14 cellular contexts compared by ENCODE assay signal in genomic region chr2:174338155-174338495, GRCh38. TPM values are rescaled to one million over a fixed set of nuclear protein-coding genes. Genes with fewer than 3 reads are reported as not detected.
DNase-seq lines count a peak whose midpoint lies in the region; ATAC-seq, FAIRE-seq and TF ChIP-seq lines count a peak whose summit lies in the region.
"Had no signal": no experiment of that assay in that cellular context is flagged by ENCODE, and none has a peak within 500 bp of the region (broad histone marks: within the 10 kb centered on the region; RNA-seq: fewer than 3 reads in every experiment).

No MANE protein-coding gene starts in this region.

- intact Hi-C loops in activated CD4-positive, alpha-beta T cell treated with anti-CD3 and anti-CD28 coated beads, Interleukin-2, amount 10 ng/mL, durations not matched to agents 24 days and 14 days (cut with micrococcal nuclease): loop anchor here (10.0 kb wide), 2 partner anchors 453 to 1797 kb away; no protein-coding TSS in a partner anchor
- intact Hi-C loops in K562 (cut with micrococcal nuclease): loop anchor here (5.0 to 10.0 kb wide), 3 partner anchors 91 to 456 kb away; partner anchors contain the start of genes OLA1 and SP3
- intact Hi-C loops in mucosa of descending colon (cut with DNase I, micrococcal nuclease): loop anchor here in 1 of 2 donors (10.0 kb wide), 1 partner anchor 933 kb away; no protein-coding TSS in a partner anchor

- no peaks in the 10 kb centered on the region for H3K9me1 ChIP-seq in K562 (ENCODE audit: control insufficient read depth, insufficient read depth, low read length)

- H4K20me1 ChIP-seq in K562 (replicated peaks; ENCODE audit: control insufficient read depth, insufficient read depth, low read length): peaks cover 8% of the 10 kb centered on the region; the same call in 1 of the 2 replicates

- no peak overlapping the region for H3K27ac Mint-ChIP-seq in activated CD4-positive, alpha-beta T cell treated with anti-CD3 and anti-CD28 coated beads, Interleukin-2, amount 10 ng/mL, durations not matched to agents 24 days and 14 days
- H3K27ac Mint-ChIP-seq in neural crest cell (ENCODE audit: unreplicated experiment): no peak overlapping the region

- H3K4me3 Mint-ChIP-seq in activated CD4-positive, alpha-beta T cell treated with anti-CD3 and anti-CD28 coated beads, Interleukin-2, amount 10 ng/mL, durations not matched to agents 24 days and 14 days: peak overlapping the region; percentile 82
- H3K4me3 Mint-ChIP-seq in neural crest cell: peak overlapping the region; percentile 89

- no peaks in the 10 kb centered on the region for H3K9me3 Mint-ChIP-seq in activated CD4-positive, alpha-beta T cell treated with anti-CD3 and anti-CD28 coated beads, Interleukin-2, amount 10 ng/mL, durations not matched to agents 24 days and 14 days
- H3K9me3 Mint-ChIP-seq in neural crest cell: no peaks in the 10 kb centered on the region

- H3K27me3 ChIP-seq in HUES64 (ENCODE audit: insufficient read depth, low read length): peaks cover 99% of the 10 kb centered on the region
- peaks cover 18 to 46% of the 10 kb centered on the region in 2 experiments for H3K27me3 ChIP-seq in K562 (ENCODE audit: control insufficient read depth in 2 of 2, insufficient read depth in 2 of 2, low read length in 2 of 2)

- TF ChIP-seq RAD21 in K562 (CRISPR knock-in tag; conservative IDR thresholded peaks at IDR 0.05 in 1 of 2, IDR thresholded peaks at IDR 0.05 in 1 of 2): no peak

- no peak for DNase-seq in activated CD4-positive, alpha-beta T cell treated with anti-CD3 and anti-CD28 coated beads, Interleukin-2, amount 10 ng/mL, durations not matched to agents 24 days and 14 days
- no peak for DNase-seq in activated CD4-positive, alpha-beta T cell treated with anti-CD3 and anti-CD28 coated beads for 48 hours
- DNase-seq in K562 (ENCODE audit: extremely low read depth in 1 of 4, low spot score in 3 of 4) (no peak), neural crest cell (ENCODE audit: low read depth, low spot score) (no peak), MV-4-11 (lab: John Stamatoyannopoulos, UW) (no peak), mucosa of descending colon (no peak), kidney tubule cell (ENCODE audit: low spot score) (no peak)
- DNase-seq: ACHN, gastrocnemius medialis, uterus had no signal

- H3K4me1 ChIP-seq in HUES64 (ENCODE audit: insufficient read depth, low read length) (peaks cover 57% of the 10 kb centered on the region), K562 (replicated peaks in 1 of 2; ENCODE audit: control insufficient read depth in 2 of 2, insufficient read depth in 2 of 2, low read length in 2 of 2) (peaks cover 16 to 52% of the 10 kb centered on the region in 2 experiments; a peak in 3 of 5 replicates), mucosa of descending colon (ENCODE audit: low read depth) (peaks cover 63% of the 10 kb centered on the region)

- ATAC-seq in K562 (no peak), mucosa of descending colon (no peak)
- ATAC-seq: gastrocnemius medialis had no signal

- no peaks in the 10 kb centered on the region for H3K79me2 ChIP-seq in K562 (ENCODE audit: control insufficient read depth, insufficient read depth, low read length)

- H3K27me3 Mint-ChIP-seq in activated CD4-positive, alpha-beta T cell treated with anti-CD3 and anti-CD28 coated beads, Interleukin-2, amount 10 ng/mL, durations not matched to agents 24 days and 14 days: peaks cover 58% of the 10 kb centered on the region
- peaks cover 93% of the 10 kb centered on the region for H3K27me3 Mint-ChIP-seq in neural crest cell (ENCODE audit: low read depth)

- CTCF ChIA-PET in K562 (lab: Yijun Ruan, JAX; ENCODE audit: low intra/inter-chr PET ratio): interaction anchor here (5.2 kb wide), 1 partner anchor 180 kb away, joined by 44 read pairs; no protein-coding TSS in a partner anchor

- peak overlapping the region; percentile 51 for H3K4me3 ChIP-seq in HUES64 (ENCODE audit: low read length)
- H3K4me3 ChIP-seq in K562: no peak overlapping the region
- no peak overlapping the region for H3K4me3 ChIP-seq in mucosa of descending colon
- H3K4me3 ChIP-seq: uterus had no signal

- POLR2A ChIA-PET in K562 (lab: Yijun Ruan, JAX): interaction anchor here (0.6 to 1.3 kb wide), 2 partner anchors 12 to 313 kb away, joined by 3 to 9 read pairs; no protein-coding TSS in a partner anchor

- H3K4me1 Mint-ChIP-seq in activated CD4-positive, alpha-beta T cell treated with anti-CD3 and anti-CD28 coated beads, Interleukin-2, amount 10 ng/mL, durations not matched to agents 24 days and 14 days: peaks cover 30% of the 10 kb centered on the region
- H3K4me1 Mint-ChIP-seq in neural crest cell: peaks cover 56% of the 10 kb centered on the region

- no peaks in the 10 kb centered on the region for H3K9me3 ChIP-seq in HUES64 (ENCODE audit: insufficient read depth, low read depth, low read length)
- no peaks in the 10 kb centered on the region for H3K9me3 ChIP-seq in K562 (replicated peaks; ENCODE audit: control insufficient read depth, insufficient read depth, low read depth, low read length)
- H3K9me3 ChIP-seq in mucosa of descending colon: no peaks in the 10 kb centered on the region
- H3K9me3 ChIP-seq: gastrocnemius medialis, neutrophil, uterus had no signal

- no TSS peak for BruUV-seq in K562 (replicated peaks; lab: Mats Ljungman, UMichigan)

- H3K36me3 ChIP-seq in HUES64 (ENCODE audit: insufficient read depth, low read length) (no peaks in the 10 kb centered on the region), K562 (ENCODE audit: control insufficient read depth, insufficient read depth, low read length) (no peaks in the 10 kb centered on the region), mucosa of descending colon (ENCODE audit: low read depth) (no peaks in the 10 kb centered on the region)
- H3K36me3 ChIP-seq: gastrocnemius medialis, neutrophil, uterus had no signal

- no peak for FAIRE-seq in K562 (lab: Jason Lieb, UNC)
- FAIRE-seq: keratinocyte had no signal

- no peak overlapping the region for H3K4me2 ChIP-seq in K562 (ENCODE audit: insufficient read depth, low read length)

- no peak overlapping the region for H3K27ac ChIP-seq in HUES64 (ENCODE audit: low read depth, low read length)
- H3K27ac ChIP-seq in K562 (ENCODE audit: extremely low read depth, low read depth, low read length): no peak overlapping the region
- H3K27ac ChIP-seq: gastrocnemius medialis, neutrophil, uterus had no signal

- TF ChIP-seq EP300 in K562 (IDR thresholded peaks at IDR 0.05; ENCODE audit: low read length): no peak

- WGBS in HUES64: 11% methylated on average over 1 of the region's 4 CpGs
- WGBS in K562 (ENCODE audit: insufficient coverage, low coverage, missing lambda C conversion rate): 27% methylated on average over 4 of the region's 4 CpGs

- in situ Hi-C loops in K562 (cut with MboI): no loop called here

- peak overlapping the region; percentile 87 for H2AFZ ChIP-seq in K562 (ENCODE audit: low read depth, low read length)

- no peak for TF ChIP-seq POLR2A in K562 (conservative IDR thresholded peaks at IDR 0.05)

- TF ChIP-seq CTCF in K562 (IDR thresholded peaks at IDR 0.05 in 2 of 3, conservative IDR thresholded peaks at IDR 0.05 in 1 of 3; ENCODE audit: insufficient read depth in 2 of 3, low read depth in 1 of 3, low read length in 3 of 3): no peak
- no peak for TF ChIP-seq CTCF in neural crest cell (conservative IDR thresholded peaks at IDR 0.05)
- no peak for TF ChIP-seq CTCF in mucosa of descending colon (IDR thresholded peaks at IDR 0.05)

- peaks cover 5% of the 10 kb centered on the region for H3K36me3 Mint-ChIP-seq in activated CD4-positive, alpha-beta T cell treated with anti-CD3 and anti-CD28 coated beads, Interleukin-2, amount 10 ng/mL, durations not matched to agents 24 days and 14 days (ENCODE audit: low read depth)
- peaks cover 3% of the 10 kb centered on the region for H3K36me3 Mint-ChIP-seq in neural crest cell (ENCODE audit: low read depth)

- no peak overlapping the region for H3K9ac ChIP-seq in HUES64 (ENCODE audit: low read depth, low read length)
- H3K9ac ChIP-seq in K562 (ENCODE audit: insufficient read depth in 1 of 2, low read depth in 2 of 2, low read length in 2 of 2): no peak overlapping the region

RNA-seq across cellular contexts. Expression of gene SP9, which starts 3.4 kb away (rescaled TPM):
- not detected in 2 replicates for total RNA-seq in activated CD4-positive, alpha-beta T cell treated with anti-CD3 and anti-CD28 coated beads, Interleukin-2, amount 10 ng/mL, durations not matched to agents 24 days and 14 days
- polyA plus RNA-seq in HUES64 (2013, experiment 1 of 2): 0.45 TPM
- 0.89 TPM for polyA plus RNA-seq in HUES64 (2013, experiment 2 of 2)
- 0.67 and 0.83 TPM in 2 replicates for total RNA-seq in K562 (2011; cell fraction: chromatin; rRNA removed; ENCODE audit: low replicate concordance)
- 0.66 and 0.67 TPM in 2 replicates for total RNA-seq in K562 (2011; cell fraction: nucleolus; rRNA removed)
- 0.44 and 0.84 TPM in 2 replicates for total RNA-seq in K562 (2011; cell fraction: nucleoplasm; rRNA removed)
- total RNA-seq in K562 (2014; rRNA removed) (0.05 and 0.41 TPM in 2 replicates), K562 (2014; rRNA removed; fragmentation: Illumina TruSeq; extraction: Trizol) (0.06 TPM in 1 of 2 replicates, not detected in the other), K562 (2015; rRNA removed; fragmentation: Illumina TruSeq; extraction: Trizol) (0.04 TPM in 1 of 2 replicates, not detected in the other), K562 (2021) (0.18 and 0.20 TPM in 2 replicates), neural crest cell (1.9 TPM in 2 replicates), mucosa of descending colon (not detected)
- polyA plus RNA-seq in K562 (2011; rRNA removed) (0.15 and 0.23 TPM in 2 replicates), K562 (2014; fragmentation: Illumina TruSeq; extraction: Trizol) (0.07 TPM in 2 replicates), K562 (2014; fragmentation: Nextera tagmentation; extraction: Ambion mirVana) (not detected), K562 (2014; rRNA removed) (0.20 and 0.23 TPM in 2 replicates)
- polyA plus RNA-seq in K562 (2011; cell fraction: cytosol; rRNA removed): 0.32 and 0.55 TPM in 2 replicates
- 1.1 and 1.2 TPM in 2 replicates for polyA plus RNA-seq in K562 (2011; cell fraction: nucleus; rRNA removed)
- 0.09 and 0.14 TPM in 2 replicates for polyA plus RNA-seq in K562 (2012)
- polyA minus RNA-seq in K562 (2011; rRNA and poly(A)+ RNA removed): 0.12 TPM in 1 of 2 replicates, not detected in the other
- 0.29 and 0.82 TPM in 2 replicates for polyA minus RNA-seq in K562 (2011; cell fraction: cytosol; rRNA and poly(A)+ RNA removed)
- polyA minus RNA-seq in K562 (2011; cell fraction: nucleus; rRNA and poly(A)+ RNA removed): 0.81 and 1.9 TPM in 2 replicates
- total RNA-seq: aorta, uterus had no signal
- polyA plus RNA-seq: keratinocyte had no signal

RNA-seq across cellular contexts. Expression of gene SCRN3, which starts 57.4 kb away (rescaled TPM):
- 18.2 and 19.0 TPM in 2 replicates for total RNA-seq in activated CD4-positive, alpha-beta T cell treated with anti-CD3 and anti-CD28 coated beads, Interleukin-2, amount 10 ng/mL, durations not matched to agents 24 days and 14 days
- polyA plus RNA-seq in HUES64 (2013, experiment 1 of 2): 10.7 TPM
- 12.7 TPM for polyA plus RNA-seq in HUES64 (2013, experiment 2 of 2)
- 9.2 and 17.7 TPM in 2 replicates for total RNA-seq in K562 (2011; cell fraction: chromatin; rRNA removed; ENCODE audit: low replicate concordance)
- total RNA-seq in K562 (2011; cell fraction: nucleolus; rRNA removed): 7.5 and 8.5 TPM in 2 replicates
- 12.6 and 16.1 TPM in 2 replicates for total RNA-seq in K562 (2011; cell fraction: nucleoplasm; rRNA removed)
- 14.0 and 21.8 TPM in 2 replicates for total RNA-seq in K562 (2014; rRNA removed)
- 20.6 and 23.5 TPM in 2 replicates for total RNA-seq in K562 (2014; rRNA removed; fragmentation: Illumina TruSeq; extraction: Trizol)
- 20.0 and 20.4 TPM in 2 replicates for total RNA-seq in K562 (2015; rRNA removed; fragmentation: Illumina TruSeq; extraction: Trizol)
- 15.3 and 20.3 TPM in 2 replicates for total RNA-seq in K562 (2021)
- 12.6 and 18.1 TPM in 2 replicates for polyA plus RNA-seq in K562 (2011; rRNA removed)
- polyA plus RNA-seq in K562 (2011; cell fraction: cytosol; rRNA removed): 4.9 and 8.2 TPM in 2 replicates
- 8.8 TPM in 2 replicates for polyA plus RNA-seq in K562 (2011; cell fraction: nucleus; rRNA removed)
- 17.9 and 21.3 TPM in 2 replicates for polyA plus RNA-seq in K562 (2012)
- 14.2 and 16.9 TPM in 2 replicates for polyA plus RNA-seq in K562 (2014; fragmentation: Illumina TruSeq; extraction: Trizol)
- polyA plus RNA-seq in K562 (2014; fragmentation: Nextera tagmentation; extraction: Ambion mirVana): 10 to 100 TPM in 1 of 2 experiments, 1 to 10 TPM in 1; 7.7 to 11.0 TPM
- 20.2 and 21.3 TPM in 2 replicates for polyA plus RNA-seq in K562 (2014; rRNA removed)
- polyA minus RNA-seq in K562 (2011; rRNA and poly(A)+ RNA removed): 20.1 and 22.1 TPM in 2 replicates
- polyA minus RNA-seq in K562 (2011; cell fraction: cytosol; rRNA and poly(A)+ RNA removed): 8.8 and 9.4 TPM in 2 replicates
- polyA minus RNA-seq in K562 (2011; cell fraction: nucleus; rRNA and poly(A)+ RNA removed): 10.8 and 18.3 TPM in 2 replicates
- 29.5 and 30.9 TPM in 2 replicates for total RNA-seq in neural crest cell
- total RNA-seq in mucosa of descending colon: 10 to 100 TPM; 21.9 to 24.9 (median 22.7) TPM
